Comparison of ENCODE assay signal across 14 cellular contexts in genomic region chr12:104736307-104736706, GRCh38.
A peak's percentile ranks its signal among the peaks of the same experiment; 100 is the strongest.
DNase-seq lines count a peak whose midpoint lies in the region; ATAC-seq and TF ChIP-seq lines count a peak whose summit lies in the region.
"Had no signal": no experiment of that assay in that cellular context is flagged by ENCODE, and none has a peak within 500 bp of the region (broad histone marks: within the 10 kb centered on the region; RNA-seq: fewer than 3 reads in every experiment).

No MANE protein-coding gene starts in this region.

- H3K4me3 ChIP-seq in BJ (ENCODE audit: low read depth, low read length), result no peak overlapping the region
- no peak overlapping the region for H3K4me3 ChIP-seq in HFF-Myc (replicated peaks; ENCODE audit: low read depth, low read length)
- no peak overlapping the region for H3K4me3 ChIP-seq in SJCRH30
- H3K4me3 ChIP-seq: right lobe of liver had no signal

- no peak overlapping the region for H3K27ac ChIP-seq in SJCRH30
- H3K27ac ChIP-seq: right lobe of liver had no signal

- H3K27me3 Mint-ChIP-seq in nephron progenitor cell (ENCODE audit: low read depth, poor library complexity), result peaks cover 4% of the 10 kb centered on the region

- H3K9me3 Mint-ChIP-seq in nephron progenitor cell, result no peaks in the 10 kb centered on the region

- H3K4me3 Mint-ChIP-seq in nephron progenitor cell, result peak overlapping the region; percentile 19

- peaks cover 76% of the 10 kb centered on the region for H3K4me1 Mint-ChIP-seq in nephron progenitor cell

- TF ChIP-seq CTCF in BJ (IDR thresholded peaks at IDR 0.05; ENCODE audit: insufficient read depth, low read depth, low read length) (peak; percentile 25; the same call in 1 of the 2 replicates), HFF-Myc (IDR thresholded peaks at IDR 0.05; ENCODE audit: low read depth, low read length, missing control alignments) (peak; percentile 15), nephron progenitor cell (IDR thresholded peaks at IDR 0.05) (no peak)

- peaks cover 29% of the 10 kb centered on the region for H3K4me1 ChIP-seq in SJCRH30
- H3K4me1 ChIP-seq: right lobe of liver had no signal

- POLR2A ChIA-PET in BJ (lab: Charles Lee), result no interaction called here

- H3K27me3 ChIP-seq in BJ (ENCODE audit: control insufficient read depth, insufficient read depth, low read length) (peaks cover 1% of the 10 kb centered on the region; the same call in 1 of the 2 replicates), SJCRH30 (no peaks in the 10 kb centered on the region)
- H3K27me3 ChIP-seq: right lobe of liver had no signal

- H3K36me3 Mint-ChIP-seq in nephron progenitor cell (ENCODE audit: low read depth), result no peaks in the 10 kb centered on the region

- DNase-seq in BJ (ENCODE audit: low read depth) (peak; percentile 63), HFF-Myc (ENCODE audit: extremely low read depth, low read depth) (peak; percentile 88), brain pericyte (ENCODE audit: low read depth, low spot score) (peak; percentile 80), nephron progenitor cell (no peak), left lobe of liver (ENCODE audit: low spot score) (no peak), SJCRH30 (no peak), NCI-H2227 treated with DMSO at 0.1 percent for 48 hours (lab: John Stamatoyannopoulos, UW) (no peak)
- DNase-seq: caudate nucleus; GOT3; NCI-H510A treated with DMSO at 0.1 percent for 48 hours; right lobe of liver; SIG-M5; stimulated activated CD8-positive, alpha-beta memory T cell treated with anti-CD3 and anti-CD28 coated beads, Interleukin-4, amount 100 ng/mL, for 48 hours had no signal

- ATAC-seq in left lobe of liver (no peak), GM19351 (IDR thresholded peaks at IDR 0.05; ENCODE audit: unreplicated experiment) (no peak)
- ATAC-seq: right lobe of liver had no signal

- H3K9me3 ChIP-seq in SJCRH30 (replicated peaks), result no peaks in the 10 kb centered on the region
- H3K9me3 ChIP-seq: right lobe of liver had no signal

- H3K36me3 ChIP-seq in BJ (ENCODE audit: control insufficient read depth, insufficient read depth, low read length) (no peaks in the 10 kb centered on the region), SJCRH30 (no peaks in the 10 kb centered on the region)
- H3K36me3 ChIP-seq: right lobe of liver had no signal

- CTCF ChIA-PET in BJ (lab: Yijun Ruan, JAX), result interaction anchor here (0.6 to 0.8 kb wide), 4 partner anchors 16 to 410 kb away, joined by 3 read pairs; no protein-coding TSS in a partner anchor

- no peak overlapping the region for H3K27ac Mint-ChIP-seq in nephron progenitor cell

Comparison
In these comparisons a context has a peak if more than half of its experiments do, and no peak if none do; other contexts are left out.
1. DNase-seq: peak in BJ (single experiment), HFF-Myc (single experiment) and brain pericyte (single experiment); none in nephron progenitor cell (single experiment), left lobe of liver (single experiment), SJCRH30 (0 of 2) and NCI-H2227 treated with DMSO at 0.1 percent for 48 hours (single experiment).